ENCODE assay signal across 20 cellular contexts in genomic region chr11:2741006-2741376, GRCh38. TPM values are rescaled to one million over a fixed set of nuclear protein-coding genes. Genes with fewer than 3 reads are reported as not detected.
A peak's percentile ranks its signal among the peaks of the same experiment; 100 is the strongest.
DNase-seq lines count a peak whose midpoint lies in the region; ATAC-seq lines count a peak whose summit lies in the region.
"Had no signal": no experiment of that assay in that cellular context is flagged by ENCODE, and none has a peak within 500 bp of the region (broad histone marks: within the 10 kb centered on the region; RNA-seq: fewer than 3 reads in every experiment).

No MANE protein-coding gene starts in this region.

- no peaks in the 10 kb centered on the region for H3K36me3 ChIP-seq in BLaER1
- H3K36me3 ChIP-seq: prostate gland had no signal

- peaks cover 49% of the 10 kb centered on the region for H3K4me1 ChIP-seq in BLaER1
- H3K4me1 ChIP-seq: prostate gland had no signal

- no peak for ATAC-seq in left cardiac atrium
- no peak for ATAC-seq in activated CD4-positive, alpha-beta T cell treated with anti-CD3 and anti-CD28 coated beads for 36 hours

- no peak overlapping the region for H3K4me3 Mint-ChIP-seq in activated CD4-positive, alpha-beta T cell treated with anti-CD3 and anti-CD28 coated beads for 36 hours
- H3K4me3 Mint-ChIP-seq: activated naive CD8-positive, alpha-beta T cell; central memory CD8-positive, alpha-beta T cell; endodermal cell; stimulated activated naive CD8-positive, alpha-beta T cell treated with anti-CD3 and anti-CD28 coated beads, Interleukin-15, Interleukin-2, amounts not matched to agents 100 ng/mL and 50 ng/mL, for 24 hours had no signal

- no peak overlapping the region for H3K4me3 ChIP-seq in BLaER1
- H3K4me3 ChIP-seq: prostate gland had no signal

- intact Hi-C loops in left cardiac atrium (cut with DNase I) (no loop called here), posterior vena cava (cut with DNase I) (no loop called here)
- intact Hi-C loops in activated CD4-positive, alpha-beta T cell treated with anti-CD3 and anti-CD28 coated beads for 36 hours (cut with DNase I, micrococcal nuclease) = no loop called here

- H4K20me1 ChIP-seq in BLaER1 = no peaks in the 10 kb centered on the region

- POLR2A ChIA-PET in activated CD4-positive, alpha-beta T cell treated with anti-CD3 and anti-CD28 coated beads for 36 hours (lab: Charles Lee) = no interaction called here

- H3K9me3 Mint-ChIP-seq in activated CD4-positive, alpha-beta T cell treated with anti-CD3 and anti-CD28 coated beads for 36 hours (ENCODE audit: low read depth) = no peaks in the 10 kb centered on the region
- H3K9me3 Mint-ChIP-seq: central memory CD8-positive, alpha-beta T cell; endodermal cell; stimulated activated naive CD8-positive, alpha-beta T cell treated with anti-CD3 and anti-CD28 coated beads, Interleukin-15, Interleukin-2, amounts not matched to agents 100 ng/mL and 50 ng/mL, for 24 hours had no signal

- no peaks in the 10 kb centered on the region for H3K9me3 ChIP-seq in BLaER1
- H3K9me3 ChIP-seq: prostate gland had no signal

- no peaks in the 10 kb centered on the region for H3K4me1 Mint-ChIP-seq in activated CD4-positive, alpha-beta T cell treated with anti-CD3 and anti-CD28 coated beads for 36 hours
- H3K4me1 Mint-ChIP-seq: central memory CD8-positive, alpha-beta T cell had no signal

- H3K27me3 Mint-ChIP-seq in activated CD4-positive, alpha-beta T cell treated with anti-CD3 and anti-CD28 coated beads for 36 hours = no peaks in the 10 kb centered on the region
- H3K27me3 Mint-ChIP-seq: activated naive CD8-positive, alpha-beta T cell; central memory CD8-positive, alpha-beta T cell; stimulated activated naive CD8-positive, alpha-beta T cell treated with anti-CD3 and anti-CD28 coated beads, Interleukin-15, Interleukin-2, amounts not matched to agents 100 ng/mL and 50 ng/mL, for 24 hours had no signal

- H3K9ac ChIP-seq in BLaER1 = no peak overlapping the region

- CTCF ChIA-PET in activated CD4-positive, alpha-beta T cell treated with anti-CD3 and anti-CD28 coated beads for 36 hours (lab: Charles Lee) = no interaction called here

- H3K27ac ChIP-seq in BLaER1 = peak overlapping the region; percentile 51; the same call in 1 of the 2 replicates

- no peaks in the 10 kb centered on the region for H3K36me3 Mint-ChIP-seq in activated CD4-positive, alpha-beta T cell treated with anti-CD3 and anti-CD28 coated beads for 36 hours (ENCODE audit: low read depth)
- H3K36me3 Mint-ChIP-seq: activated naive CD8-positive, alpha-beta T cell had no signal

- H3K27me3 ChIP-seq in BLaER1 = no peaks in the 10 kb centered on the region

- no peak overlapping the region for H3K27ac Mint-ChIP-seq in activated CD4-positive, alpha-beta T cell treated with anti-CD3 and anti-CD28 coated beads for 36 hours
- H3K27ac Mint-ChIP-seq: activated naive CD8-positive, alpha-beta T cell; endodermal cell; stimulated activated naive CD8-positive, alpha-beta T cell treated with anti-CD3 and anti-CD28 coated beads, Interleukin-15, Interleukin-2, amounts not matched to agents 100 ng/mL and 50 ng/mL, for 24 hours had no signal

- DNase-seq in MV-4-11 (lab: John Stamatoyannopoulos, UW) (peak; percentile 31), left cardiac atrium (peak; percentile 17), posterior vena cava (ENCODE audit: low spot score) (peak; percentile 61), NCI-H2171 treated with DMSO at 0.1 percent for 48 hours (lab: John Stamatoyannopoulos, UW) (no peak)
- DNase-seq in effector CD4-positive, alpha-beta T cell = no peak
- DNase-seq in activated CD4-positive, alpha-beta T cell treated with anti-CD3 and anti-CD28 coated beads, Interleukin-2, amount 50 U/mL, for 4 hours = no peak
- no peak for DNase-seq in activated CD4-positive, alpha-beta T cell treated with anti-CD3 and anti-CD28 coated beads for 36 hours
- DNase-seq: activated CD4-positive, alpha-beta T cell treated with anti-CD3 and anti-CD28 coated beads for 1 hour; activated T-cell treated with anti-CD3 and anti-CD28 coated beads for 4 hours; endodermal cell; GDM1; NCI-H1694; NCI-H510A treated with DMSO at 0.1 percent for 48 hours; stimulated activated CD4-positive, alpha-beta T cell treated with anti-CD3 and anti-CD28 coated beads, Interleukin-15, amount 100 ng/mL, for 24 hours; T-helper 9 cell had no signal

- peak overlapping the region; percentile 69 for H3K4me2 ChIP-seq in BLaER1

RNA-seq across cellular contexts. Expression of gene KCNQ1OT1, which starts 41.2 kb away (rescaled TPM):
- under 1 TPM; 0.59 to 0.81 TPM for total RNA-seq in left cardiac atrium
- 1 to 10 TPM; 1.8 to 3.5 TPM for total RNA-seq in posterior vena cava
- under 1 TPM; 0.16 TPM for total RNA-seq in activated CD4-positive, alpha-beta T cell treated with anti-CD3 and anti-CD28 coated beads for 36 hours

Comparison
In these comparisons a context has a peak if more than half of its experiments do, and no peak if none do; other contexts are left out.
1. DNase-seq: peak in MV-4-11 (single experiment), left cardiac atrium (single experiment) and posterior vena cava (single experiment); none in NCI-H2171 treated with DMSO at 0.1 percent for 48 hours (single experiment), effector CD4-positive, alpha-beta T cell (single experiment), activated CD4-positive, alpha-beta T cell treated with anti-CD3 and anti-CD28 coated beads, Interleukin-2, amount 50 U/mL, for 4 hours (0 of 2) and activated CD4-positive, alpha-beta T cell treated with anti-CD3 and anti-CD28 coated beads for 36 hours (single experiment).